ENCODE assay signal across 21 cellular contexts in the genomic region with DNA sequence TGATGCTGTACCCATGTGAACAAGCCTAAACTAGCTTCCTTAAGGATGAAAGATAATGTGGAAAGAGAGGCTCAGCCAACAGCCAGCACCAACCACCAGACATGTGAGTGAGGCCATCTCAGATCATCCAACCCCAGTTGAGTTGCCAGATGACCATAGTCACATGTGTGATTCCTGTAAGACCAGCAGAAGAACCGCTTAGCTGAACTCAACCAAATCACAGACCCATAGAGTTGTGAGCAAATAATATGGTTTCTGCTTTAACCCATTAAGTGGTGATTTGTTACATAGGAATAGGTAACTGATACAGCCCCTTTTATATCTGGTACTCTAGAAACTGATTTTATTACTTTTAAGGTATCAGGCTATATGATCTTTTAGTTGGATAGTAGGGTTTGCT. TPM values are rescaled to one million over a fixed set of nuclear protein-coding genes. Genes with fewer than 3 reads are reported as not detected.
DNase-seq lines count a peak whose midpoint lies in the region; ATAC-seq and TF ChIP-seq lines count a peak whose summit lies in the region.
"Had no signal": no experiment of that assay in that cellular context is flagged by ENCODE, and none has a peak within 500 bp of the region (broad histone marks: within the 10 kb centered on the region; RNA-seq: fewer than 3 reads in every experiment).

No MANE protein-coding gene starts in this region.

- WGBS in GM23248 (ENCODE audit: low coverage in 1 of 2, low lambda C conversion rate in 2 of 2, missing lambda C conversion rate in 2 of 2), 2 experiments = 14 to 60% methylated on average over 1 of the region's 1 CpG

- H3K4me2 ChIP-seq in GM23248 (ENCODE audit: unreplicated experiment) = no peak overlapping the region

- H3K27ac ChIP-seq in GM23248 (peak overlapping the region; percentile 48), vagina (no peak overlapping the region)
- no peak overlapping the region for H3K27ac ChIP-seq in naive thymus-derived CD4-positive, alpha-beta T cell (ENCODE audit: low read depth, low read length)
- H3K27ac ChIP-seq: tibial artery, WERI-Rb-1 had no signal

- POLR2A ChIA-PET in naive thymus-derived CD4-positive, alpha-beta T cell (lab: Charles Lee) = no interaction called here

- TF ChIP-seq POLR2A in vagina (IDR thresholded peaks at IDR 0.05) = no peak

- no peaks in the 10 kb centered on the region for H4K20me1 ChIP-seq in GM23248 (ENCODE audit: insufficient read depth)

- in situ Hi-C loops in GM23248 (cut with MboI) = no loop called here

- peaks cover 14% of the 10 kb centered on the region for H3K36me3 Mint-ChIP-seq in activated naive CD4-positive, alpha-beta T cell treated with anti-CD3 and anti-CD28 coated beads, Interleukin-2, amount 10 ng/mL, durations not matched to agents 7 days and 5 days
- H3K36me3 Mint-ChIP-seq in activated T-helper 1 cell treated with anti-CD3 and anti-CD28 coated beads, Interleukin-12 subunit alpha, Interleukin-12 subunit beta, Interleukin-2, Interleukin-4 antibody, amounts not matched to agents 30 ng/mL and 10 ng/mL and 1 ng/mL, durations not matched to agents 14 hours and 24 hours and 36 hours (ENCODE audit: low read depth) = peaks cover 14% of the 10 kb centered on the region
- peaks cover 4 to 43% (median 7%) of the 10 kb centered on the region in 5 donors for H3K36me3 Mint-ChIP-seq in naive thymus-derived CD4-positive, alpha-beta T cell

- intact Hi-C loops in activated T-helper 1 cell treated with anti-CD3 and anti-CD28 coated beads, Interleukin-12 subunit alpha, Interleukin-12 subunit beta, Interleukin-2, Interleukin-4 antibody, amounts not matched to agents 30 ng/mL and 10 ng/mL and 1 ng/mL, durations not matched to agents 14 hours and 24 hours and 36 hours (cut with micrococcal nuclease) = loop anchor here (2.0 to 5.0 kb wide), 3 partner anchors 271 to 394 kb away; a partner anchor contains a TSS
- intact Hi-C loops in naive thymus-derived CD4-positive, alpha-beta T cell (cut with micrococcal nuclease) = no loop called here
- intact Hi-C loops in vagina (cut with DNase I) = no loop called here

- H2AFZ ChIP-seq in GM23248 = no peak overlapping the region

- peaks cover 39% of the 10 kb centered on the region for H3K9me3 Mint-ChIP-seq in activated naive CD4-positive, alpha-beta T cell treated with anti-CD3 and anti-CD28 coated beads, Interleukin-2, amount 10 ng/mL, durations not matched to agents 7 days and 5 days
- H3K9me3 Mint-ChIP-seq in activated T-helper 1 cell treated with anti-CD3 and anti-CD28 coated beads, Interleukin-12 subunit alpha, Interleukin-12 subunit beta, Interleukin-2, Interleukin-4 antibody, amounts not matched to agents 30 ng/mL and 10 ng/mL and 1 ng/mL, durations not matched to agents 14 hours and 24 hours and 36 hours = peaks cover 35% of the 10 kb centered on the region
- H3K9me3 Mint-ChIP-seq in naive thymus-derived CD4-positive, alpha-beta T cell = peaks cover 0 to 32% (median 3%) of the 10 kb centered on the region in 11 donors

- H3K4me3 ChIP-seq in GM23248 = no peak overlapping the region
- no peak overlapping the region for H3K4me3 ChIP-seq in naive thymus-derived CD4-positive, alpha-beta T cell (ENCODE audit: low read length)
- H3K4me3 ChIP-seq in vagina = no peak overlapping the region
- H3K4me3 ChIP-seq: HAP-1, tibial artery had no signal

- H3K9me2 ChIP-seq in GM23248 (ENCODE audit: insufficient read depth) = no peaks in the 10 kb centered on the region

- peaks cover 36% of the 10 kb centered on the region for H3K4me1 Mint-ChIP-seq in activated naive CD4-positive, alpha-beta T cell treated with anti-CD3 and anti-CD28 coated beads, Interleukin-2, amount 10 ng/mL, durations not matched to agents 7 days and 5 days
- peaks cover 27% of the 10 kb centered on the region for H3K4me1 Mint-ChIP-seq in activated T-helper 1 cell treated with anti-CD3 and anti-CD28 coated beads, Interleukin-12 subunit alpha, Interleukin-12 subunit beta, Interleukin-2, Interleukin-4 antibody, amounts not matched to agents 30 ng/mL and 10 ng/mL and 1 ng/mL, durations not matched to agents 14 hours and 24 hours and 36 hours (ENCODE audit: low read depth)
- H3K4me1 Mint-ChIP-seq in naive thymus-derived CD4-positive, alpha-beta T cell = peaks cover 4 to 17% (median 7%) of the 10 kb centered on the region in 7 donors
- H3K4me1 Mint-ChIP-seq: nephron had no signal

- H3K9me3 ChIP-seq in GM23248 (ENCODE audit: low read depth) = no peaks in the 10 kb centered on the region
- H3K9me3 ChIP-seq in naive thymus-derived CD4-positive, alpha-beta T cell (ENCODE audit: control insufficient read depth in 2 of 3, low read length in 3 of 3) = peaks cover 0 to 7% (median 0%) of the 10 kb centered on the region in 3 experiments
- H3K9me3 ChIP-seq in vagina = no peaks in the 10 kb centered on the region
- H3K9me3 ChIP-seq: HAP-1 had no signal

- H3K79me2 ChIP-seq in GM23248 (ENCODE audit: insufficient read depth) = no peaks in the 10 kb centered on the region

- H3K4me3 Mint-ChIP-seq in activated naive CD4-positive, alpha-beta T cell treated with anti-CD3 and anti-CD28 coated beads, Interleukin-2, amount 10 ng/mL, durations not matched to agents 7 days and 5 days = no peak overlapping the region
- H3K4me3 Mint-ChIP-seq in activated T-helper 1 cell treated with anti-CD3 and anti-CD28 coated beads, Interleukin-12 subunit alpha, Interleukin-12 subunit beta, Interleukin-2, Interleukin-4 antibody, amounts not matched to agents 30 ng/mL and 10 ng/mL and 1 ng/mL, durations not matched to agents 14 hours and 24 hours and 36 hours = no peak overlapping the region
- peak overlapping the region in 1 of 10 donors; percentile 64 for H3K4me3 Mint-ChIP-seq in naive thymus-derived CD4-positive, alpha-beta T cell
- H3K4me3 Mint-ChIP-seq: nephron had no signal

- H3K27me3 Mint-ChIP-seq in activated naive CD4-positive, alpha-beta T cell treated with anti-CD3 and anti-CD28 coated beads, Interleukin-2, amount 10 ng/mL, durations not matched to agents 7 days and 5 days = peaks cover 8% of the 10 kb centered on the region
- no peaks in the 10 kb centered on the region for H3K27me3 Mint-ChIP-seq in activated T-helper 1 cell treated with anti-CD3 and anti-CD28 coated beads, Interleukin-12 subunit alpha, Interleukin-12 subunit beta, Interleukin-2, Interleukin-4 antibody, amounts not matched to agents 30 ng/mL and 10 ng/mL and 1 ng/mL, durations not matched to agents 14 hours and 24 hours and 36 hours (ENCODE audit: insufficient read depth)
- peaks cover 0 to 10% (median 0%) of the 10 kb centered on the region in 5 donors for H3K27me3 Mint-ChIP-seq in naive thymus-derived CD4-positive, alpha-beta T cell

- H3K4me1 ChIP-seq in GM23248 (ENCODE audit: insufficient read depth) (0 out of 2 replicates have a peak, but pooled peaks cover 3% of the 10 kb centered on the region), vagina (no peaks in the 10 kb centered on the region)
- peaks cover 0 to 6% of the 10 kb centered on the region in 2 donors for H3K4me1 ChIP-seq in naive thymus-derived CD4-positive, alpha-beta T cell (ENCODE audit: control insufficient read depth in 2 of 2, insufficient read depth in 2 of 2, low read length in 2 of 2)
- H3K4me1 ChIP-seq: HAP-1, tibial artery had no signal

- no peak for ATAC-seq in naive thymus-derived CD4-positive, alpha-beta T cell
- ATAC-seq: left colon had no signal

- no peak overlapping the region for H3K9ac ChIP-seq in GM23248

- H3F3A ChIP-seq in GM23248 (ENCODE audit: insufficient read depth) = peaks cover 15% of the 10 kb centered on the region

- peak overlapping the region; percentile 95 for H3K27ac Mint-ChIP-seq in activated naive CD4-positive, alpha-beta T cell treated with anti-CD3 and anti-CD28 coated beads, Interleukin-2, amount 10 ng/mL, durations not matched to agents 7 days and 5 days
- H3K27ac Mint-ChIP-seq in activated T-helper 1 cell treated with anti-CD3 and anti-CD28 coated beads, Interleukin-12 subunit alpha, Interleukin-12 subunit beta, Interleukin-2, Interleukin-4 antibody, amounts not matched to agents 30 ng/mL and 10 ng/mL and 1 ng/mL, durations not matched to agents 14 hours and 24 hours and 36 hours = peak overlapping the region; percentile 87
- H3K27ac Mint-ChIP-seq in naive thymus-derived CD4-positive, alpha-beta T cell = peak overlapping the region in 6 of 9 donors; percentile 3 to 85 (median 54)
- H3K27ac Mint-ChIP-seq: nephron had no signal

- no peak for DNase-seq in activated naive CD4-positive, alpha-beta T cell treated with anti-CD3 and anti-CD28 coated beads, Interleukin-2, amount 10 ng/mL, durations not matched to agents 7 days and 5 days
- no peak for DNase-seq in activated naive CD4-positive, alpha-beta T cell treated with anti-CD3 and anti-CD28 coated beads, Interleukin-2, amount 50 U/mL, for 16 hours
- no peak for DNase-seq in GM23248
- no peak for DNase-seq in activated T-helper 1 cell treated with anti-CD3 and anti-CD28 coated beads, Interleukin-12 subunit alpha, Interleukin-12 subunit beta, Interleukin-2, Interleukin-4 antibody, amounts not matched to agents 30 ng/mL and 10 ng/mL and 1 ng/mL, durations not matched to agents 14 hours and 24 hours and 36 hours (ENCODE audit: low spot score)
- DNase-seq in naive thymus-derived CD4-positive, alpha-beta T cell = no peak
- no peak for DNase-seq in nucleus accumbens (lab: John Stamatoyannopoulos, UW)
- no peak for DNase-seq in vagina (ENCODE audit: extremely low spot score in 2 of 2)
- DNase-seq in Ammon's horn (ENCODE audit: low spot score) = no peak
- DNase-seq: activated gamma-delta T cell; COR-L47; DMS79 treated with DMSO at 0.1 percent for 48 hours; left colon; NCI-H1048; NCI-H187 treated with DMSO at 0.1 percent for 48 hours; NCI-H2227 treated with DMSO at 0.1 percent for 48 hours; NCI-H774; stimulated activated naive CD4-positive, alpha-beta T cell; tibial artery; WERI-Rb-1 had no signal

- H3K27me3 ChIP-seq in GM23248 (replicated peaks; ENCODE audit: insufficient read depth) = no peaks in the 10 kb centered on the region
- peaks cover 0 to 2% of the 10 kb centered on the region in 2 donors for H3K27me3 ChIP-seq in naive thymus-derived CD4-positive, alpha-beta T cell (ENCODE audit: control insufficient read depth in 2 of 2, insufficient read depth in 2 of 2, low read length in 2 of 2)
- no peaks in the 10 kb centered on the region for H3K27me3 ChIP-seq in vagina
- H3K27me3 ChIP-seq: tibial artery had no signal

- TF ChIP-seq CTCF in vagina (IDR thresholded peaks at IDR 0.05) = no peak

- no peaks in the 10 kb centered on the region for H3K36me3 ChIP-seq in GM23248 (ENCODE audit: low read depth)
- H3K36me3 ChIP-seq in naive thymus-derived CD4-positive, alpha-beta T cell (ENCODE audit: control insufficient read depth in 2 of 3, insufficient read depth in 3 of 3, low read length in 3 of 3) = no peaks in the 10 kb centered on the region
- H3K36me3 ChIP-seq in vagina = no peaks in the 10 kb centered on the region
- H3K36me3 ChIP-seq: HAP-1, tibial artery, WERI-Rb-1 had no signal

- CTCF ChIA-PET in activated naive CD4-positive, alpha-beta T cell treated with anti-CD3 and anti-CD28 coated beads, Interleukin-2, amount 10 ng/mL, durations not matched to agents 7 days and 5 days (lab: Charles Lee) = interaction anchor here (1.3 to 2.5 kb wide), 3 partner anchors 10 to 116 kb away, joined by 7 to 13 read pairs (median 7); no protein-coding TSS in a partner anchor
- CTCF ChIA-PET in naive thymus-derived CD4-positive, alpha-beta T cell (lab: Charles Lee) = no interaction called here

RNA-seq across cellular contexts. Expression of a gene that starts 17.6 kb away (rescaled TPM):
- 27.1 and 31.9 TPM in 2 replicates for total RNA-seq in GM23248 (2014; rRNA removed; shearing (Covaris generic))
- polyA plus RNA-seq in GM23248 (2016; fragmentation: Nextera tagmentation; extraction: Ambion mirVana) = 48.9 and 51.9 TPM in 2 replicates
- total RNA-seq in activated T-helper 1 cell treated with anti-CD3 and anti-CD28 coated beads, Interleukin-12 subunit alpha, Interleukin-12 subunit beta, Interleukin-2, Interleukin-4 antibody, amounts not matched to agents 30 ng/mL and 10 ng/mL and 1 ng/mL, durations not matched to agents 14 hours and 24 hours and 36 hours = 40.8 and 45.3 TPM in 2 replicates
- total RNA-seq in naive thymus-derived CD4-positive, alpha-beta T cell = 10 to 100 TPM; 24.9 to 52.3 (median 34.7) TPM
- 10 to 100 TPM; 16.8 to 22.1 TPM for polyA plus RNA-seq in naive thymus-derived CD4-positive, alpha-beta T cell
- total RNA-seq in vagina = 39.5 TPM
